11 cellular contexts compared by ENCODE assay signal in genomic region chr9:82410306-82410705, GRCh38.
A peak's percentile ranks its signal among the peaks of the same experiment; 100 is the strongest.
DNase-seq lines count a peak whose midpoint lies in the region; ATAC-seq and TF ChIP-seq lines count a peak whose summit lies in the region.
"Had no signal": no experiment of that assay in that cellular context is flagged by ENCODE, and none has a peak within 500 bp of the region (broad histone marks: within the 10 kb centered on the region; RNA-seq: fewer than 3 reads in every experiment).

No MANE protein-coding gene starts in this region.

- ATAC-seq in HG02852 (IDR thresholded peaks at IDR 0.05; ENCODE audit: unreplicated experiment) (peak; percentile 93), T-helper 17 cell (no peak), heart left ventricle (no peak)
- ATAC-seq: right cardiac atrium had no signal

- H3K4me1 Mint-ChIP-seq in T-helper 17 cell, result no peaks in the 10 kb centered on the region
- H3K4me1 Mint-ChIP-seq: activated naive CD4-positive, alpha-beta T cell treated with anti-CD3 and anti-CD28 coated beads, Interleukin-2, amount 10 ng/mL, durations not matched to agents 7 days and 5 days had no signal

- no peak for TF ChIP-seq CTCF in heart left ventricle (IDR thresholded peaks at IDR 0.05)

- H3K4me3 ChIP-seq in heart left ventricle, result no peak overlapping the region
- H3K4me3 ChIP-seq: testis had no signal

- DNase-seq in GM19240 (ENCODE audit: insufficient read length, low spot score), result peak; percentile 4
- peak; percentile 11 for DNase-seq in NCI-H748 (lab: John Stamatoyannopoulos, UW; ENCODE audit: unreplicated experiment)
- DNase-seq in putamen (ENCODE audit: low spot score), result peak; percentile 49
- DNase-seq in T-helper 17 cell, result no peak
- DNase-seq in heart left ventricle, result no peak
- no peak for DNase-seq in effector CD8-positive, alpha-beta T cell (lab: John Stamatoyannopoulos, UW)
- no peak for DNase-seq in DMS79 treated with DMSO at 0.1 percent for 48 hours (lab: John Stamatoyannopoulos, UW)
- DNase-seq: activated naive CD4-positive, alpha-beta T cell treated with anti-CD3 and anti-CD28 coated beads, Interleukin-2, amount 10 ng/mL, durations not matched to agents 7 days and 5 days; right cardiac atrium; testis had no signal

- no peak overlapping the region for H3K27ac ChIP-seq in heart left ventricle
- H3K27ac ChIP-seq: testis had no signal

- no peaks in the 10 kb centered on the region for H3K36me3 ChIP-seq in heart left ventricle

- no peaks in the 10 kb centered on the region for H3K27me3 ChIP-seq in heart left ventricle
- H3K27me3 ChIP-seq: testis had no signal

- no peak overlapping the region for H3K27ac Mint-ChIP-seq in T-helper 17 cell
- H3K27ac Mint-ChIP-seq: activated naive CD4-positive, alpha-beta T cell treated with anti-CD3 and anti-CD28 coated beads, Interleukin-2, amount 10 ng/mL, durations not matched to agents 7 days and 5 days had no signal

- intact Hi-C loops in heart left ventricle (cut with DNase I), result no loop called here

- no peak for TF ChIP-seq POLR2A in heart left ventricle (IDR thresholded peaks at IDR 0.05)

- no peaks in the 10 kb centered on the region for H3K4me1 ChIP-seq in heart left ventricle
- H3K4me1 ChIP-seq: testis had no signal

- H3K9me3 ChIP-seq in T-helper 17 cell (ENCODE audit: control insufficient read depth, low read length, poor library complexity, severe bottlenecking), result no peaks in the 10 kb centered on the region
- peaks cover 0 to 13% (median 0%) of the 10 kb centered on the region in 12 donors for H3K9me3 ChIP-seq in heart left ventricle
- H3K9me3 ChIP-seq: testis had no signal

- H3K4me3 Mint-ChIP-seq in T-helper 17 cell, result no peak overlapping the region
- H3K4me3 Mint-ChIP-seq: activated naive CD4-positive, alpha-beta T cell treated with anti-CD3 and anti-CD28 coated beads, Interleukin-2, amount 10 ng/mL, durations not matched to agents 7 days and 5 days had no signal

- no peaks in the 10 kb centered on the region for H3K27me3 Mint-ChIP-seq in T-helper 17 cell
- H3K27me3 Mint-ChIP-seq: activated naive CD4-positive, alpha-beta T cell treated with anti-CD3 and anti-CD28 coated beads, Interleukin-2, amount 10 ng/mL, durations not matched to agents 7 days and 5 days had no signal

- H3K36me3 Mint-ChIP-seq in T-helper 17 cell (ENCODE audit: low read depth), result no peaks in the 10 kb centered on the region
- H3K36me3 Mint-ChIP-seq: activated naive CD4-positive, alpha-beta T cell treated with anti-CD3 and anti-CD28 coated beads, Interleukin-2, amount 10 ng/mL, durations not matched to agents 7 days and 5 days had no signal

Comparison
In these comparisons a context has a peak if more than half of its experiments do, and no peak if none do; other contexts are left out.
1. DNase-seq: peak in GM19240 (single experiment), NCI-H748 (single experiment) and putamen (single experiment); none in T-helper 17 cell (0 of 3), heart left ventricle (0 of 5), effector CD8-positive, alpha-beta T cell (single experiment) and DMS79 treated with DMSO at 0.1 percent for 48 hours (single experiment).